In genomic region chr13:24454100-24454499, GRCh38 we compare ENCODE assay signal across 1 cellular context.
TF ChIP-seq lines count a peak whose summit lies in the region.

No MANE protein-coding gene starts in this region.

TF ChIP-seq in HepG2, 621 proteins besides CTCF, POLR2A, EP300 and RAD21 (continued from another document):
- TF ChIP-seq, protein P1, sequence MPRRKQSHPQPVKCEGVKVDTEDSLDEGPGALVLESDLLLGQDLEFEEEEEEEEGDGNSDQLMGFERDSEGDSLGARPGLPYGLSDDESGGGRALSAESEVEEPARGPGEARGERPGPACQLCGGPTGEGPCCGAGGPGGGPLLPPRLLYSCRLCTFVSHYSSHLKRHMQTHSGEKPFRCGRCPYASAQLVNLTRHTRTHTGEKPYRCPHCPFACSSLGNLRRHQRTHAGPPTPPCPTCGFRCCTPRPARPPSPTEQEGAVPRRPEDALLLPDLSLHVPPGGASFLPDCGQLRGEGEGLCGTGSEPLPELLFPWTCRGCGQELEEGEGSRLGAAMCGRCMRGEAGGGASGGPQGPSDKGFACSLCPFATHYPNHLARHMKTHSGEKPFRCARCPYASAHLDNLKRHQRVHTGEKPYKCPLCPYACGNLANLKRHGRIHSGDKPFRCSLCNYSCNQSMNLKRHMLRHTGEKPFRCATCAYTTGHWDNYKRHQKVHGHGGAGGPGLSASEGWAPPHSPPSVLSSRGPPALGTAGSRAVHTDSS (CRISPR knock-in tag; conservative IDR thresholded peaks at IDR 0.05) = no peak
- TF ChIP-seq IRX3 (CRISPR knock-in tag; IDR thresholded peaks at IDR 0.05; ENCODE audit: borderline replicate concordance, low read depth) = no peak
- no peak for TF ChIP-seq PBX3 (CRISPR knock-in tag; IDR thresholded peaks at IDR 0.05; ENCODE audit: borderline replicate concordance)
- no peak for TF ChIP-seq ARID4A (CRISPR knock-in tag; IDR thresholded peaks at IDR 0.05; ENCODE audit: borderline replicate concordance)
- no peak for TF ChIP-seq THYN1 (CRISPR knock-in tag; IDR thresholded peaks at IDR 0.05; ENCODE audit: borderline replicate concordance, low read depth)
- TF ChIP-seq ZNF501 (CRISPR knock-in tag; IDR thresholded peaks at IDR 0.05) = no peak
- TF ChIP-seq NFATC3 (CRISPR knock-in tag; IDR thresholded peaks at IDR 0.05) = no peak
- no peak for TF ChIP-seq ZBTB33 (CRISPR knock-in tag; IDR thresholded peaks at IDR 0.05)
